In genomic region chr10:96222908-96223307, GRCh38 we compare ENCODE assay signal across 34 cellular contexts. TPM values are rescaled to one million over a fixed set of nuclear protein-coding genes. Genes with fewer than 3 reads are reported as not detected.
"Had no signal": no experiment of that assay in that cellular context is flagged by ENCODE, and none has a peak within 500 bp of the region (broad histone marks: within the 10 kb centered on the region; RNA-seq: fewer than 3 reads in every experiment).

No MANE protein-coding gene starts in this region.

- H3K4me1 Mint-ChIP-seq: activated CD4-positive, alpha-beta memory T cell treated with anti-CD3 and anti-CD28 coated beads, Interleukin-2, amount 10 ng/mL, durations not matched to agents 7 days and 5 days; activated naive CD8-positive, alpha-beta T cell treated with anti-CD3 and anti-CD28 coated beads for 36 hours; activated T-helper 17 cell treated with anti-CD3 and anti-CD28 coated beads, Interleukin-2, amount 50 U/mL, for 72 hours; central memory CD8-positive, alpha-beta T cell had no signal

- H3K9me3 Mint-ChIP-seq: activated CD4-positive, alpha-beta memory T cell treated with anti-CD3 and anti-CD28 coated beads, Interleukin-2, amount 10 ng/mL, durations not matched to agents 7 days and 5 days; activated naive CD8-positive, alpha-beta T cell treated with anti-CD3 and anti-CD28 coated beads for 36 hours; activated T-cell treated with anti-CD3 and anti-CD28 coated beads, Interleukin-2, amount 50 U/mL, for 72 hours; activated T-helper 17 cell treated with anti-CD3 and anti-CD28 coated beads, Interleukin-2, amount 50 U/mL, for 72 hours; central memory CD8-positive, alpha-beta T cell had no signal

- H3K9me3 ChIP-seq: ascending aorta, MG63 had no signal

- H3K4me1 ChIP-seq: ascending aorta had no signal

- H3K4me3 Mint-ChIP-seq: activated CD4-positive, alpha-beta memory T cell treated with anti-CD3 and anti-CD28 coated beads, Interleukin-2, amount 10 ng/mL, durations not matched to agents 7 days and 5 days; activated naive CD8-positive, alpha-beta T cell treated with anti-CD3 and anti-CD28 coated beads for 36 hours; activated T-cell treated with anti-CD3 and anti-CD28 coated beads, Interleukin-2, amount 50 U/mL, for 72 hours; activated T-helper 17 cell treated with anti-CD3 and anti-CD28 coated beads, Interleukin-2, amount 50 U/mL, for 72 hours; central memory CD8-positive, alpha-beta T cell had no signal

- H3K27me3 ChIP-seq: ascending aorta, cardiac muscle cell, MG63 had no signal

- H3K36me3 ChIP-seq: ascending aorta, cardiac muscle cell, MG63 had no signal

- H3K27me3 Mint-ChIP-seq: activated naive CD8-positive, alpha-beta T cell treated with anti-CD3 and anti-CD28 coated beads for 36 hours had no signal

- H3K27ac Mint-ChIP-seq: activated CD4-positive, alpha-beta memory T cell treated with anti-CD3 and anti-CD28 coated beads, Interleukin-2, amount 10 ng/mL, durations not matched to agents 7 days and 5 days; activated naive CD8-positive, alpha-beta T cell treated with anti-CD3 and anti-CD28 coated beads for 36 hours; activated T-cell treated with anti-CD3 and anti-CD28 coated beads, Interleukin-2, amount 50 U/mL, for 72 hours; activated T-helper 17 cell treated with anti-CD3 and anti-CD28 coated beads, Interleukin-2, amount 50 U/mL, for 72 hours had no signal

- DNase-seq: activated CD4-positive, alpha-beta memory T cell treated with anti-CD3 and anti-CD28 coated beads, Interleukin-2, amount 10 ng/mL, durations not matched to agents 7 days and 5 days; activated CD4-positive, alpha-beta T cell treated with anti-CD3 and anti-CD28 coated beads for 1 hour; activated CD4-positive, alpha-beta T cell treated with anti-CD3 and anti-CD28 coated beads for 48 hours; activated CD4-positive, CD25-positive, alpha-beta regulatory T cell; activated effector memory CD4-positive, alpha-beta T cell treated with anti-CD3 and anti-CD28 coated beads, Interleukin-2, amount 50 U/mL, for 16 hours; activated naive CD4-positive, alpha-beta T cell; activated naive CD4-positive, alpha-beta T cell treated with anti-CD3 and anti-CD28 coated beads, Interleukin-2, amount 50 U/mL, for 16 hours; activated naive CD8-positive, alpha-beta T cell treated with anti-CD3 and anti-CD28 coated beads for 36 hours; activated T-cell treated with anti-CD3 and anti-CD28 coated beads, Interleukin-2, amount 50 U/mL, for 1 hour; activated T-cell treated with anti-CD3 and anti-CD28 coated beads, Interleukin-2, amount 50 U/mL, for 72 hours; amygdala; Kasumi-1; MG63; NCI-H1048; NCI-H1105 treated with DMSO at 0.1 percent for 48 hours; NCI-H1436; NCI-H1694; NCI-H2081 treated with DMSO at 0.1 percent for 48 hours; NCI-H510A; NCI-H526; NCI-H748 treated with DMSO at 0.1 percent for 48 hours; NK-92 treated with Interleukin-12 subunit alpha and Interleukin-12 subunit beta, amount 100 ng/mL, for 24 hours; OCI-M1; Right ventricle myocardium superior; SW 1271; T-helper 1 cell; T-helper 2 cell; T-helper 9 cell had no signal

- H3K4me3 ChIP-seq: ascending aorta, cardiac muscle cell, MG63 had no signal

- H3K36me3 Mint-ChIP-seq: activated naive CD8-positive, alpha-beta T cell treated with anti-CD3 and anti-CD28 coated beads for 36 hours had no signal

- ATAC-seq: activated T-cell treated with anti-CD3 and anti-CD28 coated beads, Interleukin-2, amount 50 U/mL, for 72 hours; activated T-helper 17 cell treated with anti-CD3 and anti-CD28 coated beads, Interleukin-2, amount 50 U/mL, for 72 hours had no signal

- H3K27ac ChIP-seq: ascending aorta, cardiac muscle cell, VCaP had no signal

RNA-seq across cellular contexts. Expression of gene BLNK, which starts 48.5 kb away (rescaled TPM):
- total RNA-seq: activated CD4-positive, alpha-beta memory T cell treated with anti-CD3 and anti-CD28 coated beads, Interleukin-2, amount 10 ng/mL, durations not matched to agents 7 days and 5 days; activated CD8-positive, alpha-beta memory T cell treated with anti-CD3 and anti-CD28 coated beads for 36 hours; activated T-helper 17 cell treated with anti-CD3 and anti-CD28 coated beads, Interleukin-2, amount 50 U/mL, for 72 hours; ascending aorta; cardiac muscle cell had no signal
